Comparison of ENCODE assay signal across 17 cellular contexts in genomic region chr12:70258605-70259403, GRCh38. TPM values are rescaled to one million over a fixed set of nuclear protein-coding genes. Genes with fewer than 3 reads are reported as not detected.
DNase-seq lines count a peak whose midpoint lies in the region; ATAC-seq, FAIRE-seq and TF ChIP-seq lines count a peak whose summit lies in the region.
"Had no signal": no experiment of that assay in that cellular context is flagged by ENCODE, and none has a peak within 500 bp of the region (broad histone marks: within the 10 kb centered on the region; RNA-seq: fewer than 3 reads in every experiment).

No MANE protein-coding gene starts in this region.

- H3K4me3 Mint-ChIP-seq in IgD-negative memory B cell, result no peak overlapping the region
- H3K4me3 Mint-ChIP-seq in naive thymus-derived CD8-positive, alpha-beta T cell, result peak overlapping the region in 4 of 10 donors; percentile 4 to 30 (median 6)
- H3K4me3 Mint-ChIP-seq: brain; naive B cell; T-helper 2 cell treated with Interferon-gamma antibody and Interleukin-4, amounts not matched to agents 5 μg/mL and 100 μg/mL, for 36 hours had no signal

- H3K4me2 ChIP-seq in GM12878 (ENCODE audit: control insufficient read depth, insufficient read depth), result no peak overlapping the region
- H3K4me2 ChIP-seq: PC-9 had no signal

- peaks cover 10% of the 10 kb centered on the region for H3K36me3 Mint-ChIP-seq in IgD-negative memory B cell
- H3K36me3 Mint-ChIP-seq in naive thymus-derived CD8-positive, alpha-beta T cell, result peaks cover 4 to 32% (median 22%) of the 10 kb centered on the region in 3 donors

- SMC1A ChIA-PET in GM12878 (lab: Charles Lee; ENCODE audit: uncharacterized antibody, unreplicated experiment), result interaction anchor here (0.7 to 1.5 kb wide), 2 partner anchors 11 to 56 kb away, joined by 3 to 4 read pairs; no protein-coding TSS in a partner anchor

- no peak for TF ChIP-seq CTCF in GM12878 (IDR thresholded peaks at IDR 0.05 in 2 of 3, conservative IDR thresholded peaks at IDR 0.05 in 1 of 3; ENCODE audit: control insufficient read depth in 2 of 3, extremely low read depth in 1 of 3, insufficient read depth in 1 of 3, low read depth in 3 of 3, low read length in 3 of 3)

- TF ChIP-seq EP300 in GM12878 (IDR thresholded peaks at IDR 0.05; ENCODE audit: borderline replicate concordance in 1 of 2, control insufficient read depth in 1 of 2, low read depth in 2 of 2, low read length in 2 of 2), result no peak

- TSS peak; percentile 11 for BruUV-seq in GM12878 (replicated peaks; lab: Mats Ljungman, UMichigan)

- H3K9ac ChIP-seq in GM12878 (ENCODE audit: control insufficient read depth, insufficient read depth, low read length), result no peak overlapping the region

- peak overlapping the region in 2 of 3 donors; percentile 10 to 78 for H3K27ac Mint-ChIP-seq in IgD-negative memory B cell
- peak overlapping the region in 7 of 10 donors; percentile 1 to 72 (median 27) for H3K27ac Mint-ChIP-seq in naive thymus-derived CD8-positive, alpha-beta T cell
- H3K27ac Mint-ChIP-seq: T-helper 2 cell treated with Interferon-gamma antibody and Interleukin-4, amounts not matched to agents 5 μg/mL and 100 μg/mL, for 36 hours had no signal

- DNase-seq in EH (ENCODE audit: low read depth) (peak; percentile 47), GM12878 (ENCODE audit: low read depth, low spot score) (no peak), retina (no peak), Kasumi-1 (lab: John Stamatoyannopoulos, UW) (no peak)
- no peak for DNase-seq in naive thymus-derived CD8-positive, alpha-beta T cell
- no peak for DNase-seq in effector CD8-positive, alpha-beta T cell (lab: John Stamatoyannopoulos, UW)
- DNase-seq: activated CD4-positive, alpha-beta T cell treated with anti-CD3 and anti-CD28 coated beads, Interleukin-2, amount 50 U/mL, for 1 hour; activated gamma-delta T cell treated with Interleukin-2 at 50 U/mL for 16 hours; kidney glomerular epithelial cell; MV-4-11; naive B cell; NCI-H345; stomach had no signal

- intact Hi-C loops in GM12878 (cut with micrococcal nuclease; ENCODE audit: unreplicated experiment), result no loop called here

- no peak for FAIRE-seq in GM12878 (lab: Jason Lieb, UNC)

- POLR2A ChIA-PET in GM12878 (lab: Charles Lee), result interaction anchor here (0.7 kb wide), 1 partner anchor 108 kb away, joined by 3 read pairs; the partner anchor contains the start of gene KCNMB4
- POLR2A ChIA-PET in naive thymus-derived CD8-positive, alpha-beta T cell (lab: Charles Lee), result no interaction called here

- no peak overlapping the region for H2AFZ ChIP-seq in GM12878 (ENCODE audit: control insufficient read depth, low read depth, low read length)
- H2AFZ ChIP-seq: PC-9 had no signal

- no peaks in the 10 kb centered on the region; a peak in 1 of 4 replicates for H3K36me3 ChIP-seq in GM12878 (ENCODE audit: control insufficient read depth in 2 of 2, insufficient read depth in 2 of 2, low read length in 1 of 2)

- H3K79me2 ChIP-seq in GM12878 (ENCODE audit: control insufficient read depth, insufficient read depth, low read length), result peaks cover 80% of the 10 kb centered on the region

- no peak for TF ChIP-seq RAD21 in GM12878 (IDR thresholded peaks at IDR 0.05; ENCODE audit: insufficient read depth, low read depth, low read length)

- no peak for TF ChIP-seq POLR2A in GM12878 (IDR thresholded peaks at IDR 0.05; ENCODE audit: low read depth, low read length)

- peaks cover 48 to 54% (median 52%) of the 10 kb centered on the region in 3 donors for H3K4me1 Mint-ChIP-seq in IgD-negative memory B cell
- peaks cover 44 to 88% (median 80%) of the 10 kb centered on the region in 4 donors for H3K4me1 Mint-ChIP-seq in naive thymus-derived CD8-positive, alpha-beta T cell

- no peaks in the 10 kb centered on the region; the same call in 1 of the 3 replicates for H3K9me3 ChIP-seq in GM12878 (replicated peaks; ENCODE audit: control insufficient read depth, insufficient read depth, low read length)
- H3K9me3 ChIP-seq: stomach had no signal

- H3K4me3 ChIP-seq in GM12878, result no peak overlapping the region
- H3K4me3 ChIP-seq: PC-9, stomach had no signal

- H3K4me1 ChIP-seq in GM12878 (ENCODE audit: control insufficient read depth, insufficient read depth, low read length), result no peaks in the 10 kb centered on the region

- 46% methylated on average over 5 of the region's 5 CpGs for WGBS in GM12878 (ENCODE audit: insufficient coverage, insufficient replicate concordance, low lambda C conversion rate, missing lambda C conversion rate)

- no peak overlapping the region for H3K27ac ChIP-seq in GM12878 (ENCODE audit: control insufficient read depth, insufficient read depth)
- H3K27ac ChIP-seq: PC-9, stomach had no signal

- H4K20me1 ChIP-seq in GM12878 (ENCODE audit: control insufficient read depth, insufficient read depth), result no peaks in the 10 kb centered on the region

- no peaks in the 10 kb centered on the region for H3K27me3 ChIP-seq in GM12878 (replicated peaks in 1 of 2; ENCODE audit: control insufficient read depth in 2 of 2, insufficient read depth in 2 of 2, low read length in 1 of 2)
- H3K27me3 ChIP-seq: stomach had no signal

- CTCF ChIA-PET in GM12878 (lab: Yijun Ruan, JAX), result interaction anchor here (0.7 to 1.5 kb wide), 2 partner anchors 318 to 1012 kb away, joined by 3 to 4 read pairs; no protein-coding TSS in a partner anchor

- ATAC-seq in GM12878, result peak; percentile 46
- ATAC-seq in naive thymus-derived CD8-positive, alpha-beta T cell, result no peak

- RAD21 ChIA-PET in GM12878 (lab: Charles Lee; ENCODE audit: unreplicated experiment), result interaction anchor here (1.3 kb wide), 1 partner anchor 10 kb away, joined by 4 read pairs; no protein-coding TSS in a partner anchor

- H3K27me3 Mint-ChIP-seq in IgD-negative memory B cell, result no peaks in the 10 kb centered on the region
- no peaks in the 10 kb centered on the region for H3K27me3 Mint-ChIP-seq in naive thymus-derived CD8-positive, alpha-beta T cell
- H3K27me3 Mint-ChIP-seq: brain, naive B cell had no signal

- in situ Hi-C loops in GM12878 (cut with MboI), result no loop called here

- no peaks in the 10 kb centered on the region for H3K9me3 Mint-ChIP-seq in IgD-negative memory B cell
- peaks cover 0 to 8% (median 3%) of the 10 kb centered on the region in 9 donors for H3K9me3 Mint-ChIP-seq in naive thymus-derived CD8-positive, alpha-beta T cell
- H3K9me3 Mint-ChIP-seq: naive B cell; T-helper 2 cell treated with Interferon-gamma antibody and Interleukin-4, amounts not matched to agents 5 μg/mL and 100 μg/mL, for 36 hours had no signal

TF ChIP-seq in GM12878, 131 proteins besides CTCF, POLR2A, EP300 and RAD21 (continues in another document):
- no peak for TF ChIP-seq KAT2A (conservative IDR thresholded peaks at IDR 0.05; ENCODE audit: control insufficient read depth, low read depth, low read length)
- TF ChIP-seq BMI1 (IDR thresholded peaks at IDR 0.05; ENCODE audit: borderline replicate concordance), result no peak
- no peak for TF ChIP-seq SREBF2 (IDR thresholded peaks at IDR 0.05; ENCODE audit: low read length)
- TF ChIP-seq TCF12 (IDR thresholded peaks at IDR 0.05; ENCODE audit: low read depth, low read length), result no peak
- TF ChIP-seq ZNF592 (IDR thresholded peaks at IDR 0.05), result no peak
- no peak for TF ChIP-seq CREB1 (IDR thresholded peaks at IDR 0.05; ENCODE audit: low read depth)

RNA-seq across cellular contexts. Expression of gene CNOT2, which starts 15.6 kb away (rescaled TPM):
- polyA plus RNA-seq in IgD-negative memory B cell (106 TPM), GM12878 (2011; rRNA removed) (98.5 and 103 TPM in 2 replicates), GM12878 (2014; fragmentation: Illumina TruSeq; extraction: Trizol) (89.4 and 104 TPM in 2 replicates), GM12878 (2014; fragmentation: Nextera tagmentation; extraction: Ambion mirVana) (10 to 100 TPM; 37.9 to 55.4 TPM), GM12878 (2014; rRNA removed) (54.3 and 71.9 TPM in 2 replicates), GM12878 (2016; fragmentation: Nextera tagmentation; extraction: Ambion mirVana) (100 to 1,000 TPM in 1 of 2 experiments, 10 to 100 TPM in 1; 92.1 to 102 TPM)
- 699 and 744 TPM in 2 replicates for total RNA-seq in GM12878 (2013; cell fraction: nucleolus; rRNA removed)
- total RNA-seq in GM12878 (2014; rRNA removed) (75.3 and 97.4 TPM in 2 replicates), GM12878 (2014; rRNA removed; fragmentation: Illumina TruSeq; extraction: Trizol) (127 and 131 TPM in 2 replicates), GM12878 (2021) (48.2 and 55.1 TPM in 2 replicates)
- 30.1 TPM for polyA plus RNA-seq in GM12878 (2011; ENCODE audit: low read depth)
- 79.0 and 85.4 TPM in 2 replicates for polyA plus RNA-seq in GM12878 (2011; cell fraction: cytosol; rRNA removed)
- polyA plus RNA-seq in GM12878 (2011; cell fraction: nucleus; rRNA removed), result 122 and 139 TPM in 2 replicates
- 50.7 and 52.9 TPM in 2 replicates for polyA plus RNA-seq in GM12878 (2012)
- 121 and 190 TPM in 2 replicates for polyA minus RNA-seq in GM12878 (2011; rRNA and poly(A)+ RNA removed)
- polyA minus RNA-seq in GM12878 (2011; cell fraction: cytosol; rRNA and poly(A)+ RNA removed), result 34.2 and 49.6 TPM in 2 replicates
- polyA minus RNA-seq in GM12878 (2011; cell fraction: nucleus; rRNA and poly(A)+ RNA removed), result 184 and 272 TPM in 2 replicates
- total RNA-seq in naive thymus-derived CD8-positive, alpha-beta T cell, result 100 to 1,000 TPM; 140 to 143 TPM
- polyA plus RNA-seq in naive thymus-derived CD8-positive, alpha-beta T cell, result 100 to 1,000 TPM; 110 to 124 (median 119) TPM
